In the genomic region with DNA sequence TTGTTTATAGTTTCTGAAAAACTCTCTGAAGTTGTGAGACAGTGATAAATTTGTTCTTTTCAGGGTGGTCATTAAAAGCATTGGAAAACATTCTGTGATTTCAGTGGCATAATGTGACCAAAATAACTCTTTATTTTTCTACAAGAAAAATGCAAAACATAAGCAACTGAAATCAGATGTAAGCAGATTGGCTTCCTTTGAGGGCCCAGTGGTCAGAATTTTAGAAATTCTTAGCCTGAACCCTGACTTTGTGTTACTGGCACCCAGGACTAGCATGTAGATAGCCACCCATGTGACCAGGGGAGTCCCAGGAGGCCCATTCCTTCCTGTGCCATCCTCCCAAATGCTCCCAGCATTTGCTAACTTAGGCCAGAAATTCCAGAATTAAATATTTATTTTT, we compare ENCODE assay signal across 19 cellular contexts.
DNase-seq lines count a peak whose midpoint lies in the region; ATAC-seq, FAIRE-seq and TF ChIP-seq lines count a peak whose summit lies in the region.
"Had no signal": no experiment of that assay in that cellular context is flagged by ENCODE, and none has a peak within 500 bp of the region (broad histone marks: within the 10 kb centered on the region; RNA-seq: fewer than 3 reads in every experiment).

No MANE protein-coding gene starts in this region.

- DNase-seq in activated CD4-positive, alpha-beta T cell treated with anti-CD3 and anti-CD28 coated beads, Interleukin-2, amount 10 ng/mL, durations not matched to agents 7 days and 5 days, result no peak
- no peak for DNase-seq in activated CD4-positive, alpha-beta T cell treated with anti-CD3 and anti-CD28 coated beads, Interleukin-2, amount 50 U/mL, for 48 hours
- DNase-seq in fibroblast of villous mesenchyme (ENCODE audit: low read depth) (peak; percentile 78), suprapubic skin (ENCODE audit: low spot score in 2 of 2) (no peak), frontal cortex (ENCODE audit: low spot score in 2 of 2) (no peak)
- DNase-seq: activated CD8-positive, alpha-beta memory T cell treated with anti-CD3 and anti-CD28 coated beads for 24 hours; activated gamma-delta T cell; DND-41; naive B cell; NCI-H2081 treated with DMSO at 0.1 percent for 48 hours; NCI-H526 treated with DMSO at 0.1 percent for 48 hours; PC-3 had no signal

- H3K36me3 ChIP-seq in OCI-LY3 (replicated peaks; ENCODE audit: low read depth, low read length) (no peaks in the 10 kb centered on the region), suprapubic skin (no peaks in the 10 kb centered on the region)

- no peak overlapping the region for H2AFZ ChIP-seq in OCI-LY3 (ENCODE audit: low read depth, low read length)

- H3K4me3 Mint-ChIP-seq in activated CD4-positive, alpha-beta T cell treated with anti-CD3 and anti-CD28 coated beads, Interleukin-2, amount 10 ng/mL, durations not matched to agents 7 days and 5 days, result no peak overlapping the region

- peaks cover 44% of the 10 kb centered on the region for H3K36me3 Mint-ChIP-seq in activated CD4-positive, alpha-beta T cell treated with anti-CD3 and anti-CD28 coated beads, Interleukin-2, amount 10 ng/mL, durations not matched to agents 7 days and 5 days (ENCODE audit: low read depth)
- H3K36me3 Mint-ChIP-seq: naive B cell had no signal

- FAIRE-seq in frontal cortex (lab: Jason Lieb, UNC), result no peak
- FAIRE-seq: A549 had no signal

- peak overlapping the region; percentile 75 for H3K27ac ChIP-seq in OCI-LY3 (ENCODE audit: low read length)
- peak overlapping the region; percentile 73 for H3K27ac ChIP-seq in suprapubic skin
- H3K27ac ChIP-seq: A549 had no signal

- POLR2A ChIA-PET in activated CD4-positive, alpha-beta T cell treated with anti-CD3 and anti-CD28 coated beads, Interleukin-2, amount 10 ng/mL, durations not matched to agents 7 days and 5 days (lab: Charles Lee), result no interaction called here

- H3K4me1 ChIP-seq in OCI-LY3 (ENCODE audit: low read length) (peaks cover 32% of the 10 kb centered on the region), suprapubic skin (peaks cover 63% of the 10 kb centered on the region)

- no peak overlapping the region; the same call in 1 of the 2 replicates for H3K9ac ChIP-seq in OCI-LY3 (ENCODE audit: low read length)

- TF ChIP-seq POLR2A in suprapubic skin (IDR thresholded peaks at IDR 0.05), result no peak

- H3K4me1 Mint-ChIP-seq in activated CD4-positive, alpha-beta T cell treated with anti-CD3 and anti-CD28 coated beads, Interleukin-2, amount 10 ng/mL, durations not matched to agents 7 days and 5 days, result peaks cover 72% of the 10 kb centered on the region

- H3K4me3 ChIP-seq in OCI-LY3 (ENCODE audit: low read length) (no peak overlapping the region), fibroblast of villous mesenchyme (ENCODE audit: low read depth, low read length) (no peak overlapping the region), suprapubic skin (no peak overlapping the region)
- H3K4me3 ChIP-seq: A549 had no signal

- H3K9me3 ChIP-seq in OCI-LY3 (ENCODE audit: insufficient read depth, low read length) (no peaks in the 10 kb centered on the region), suprapubic skin (no peaks in the 10 kb centered on the region)

- ATAC-seq in HG02678 (IDR thresholded peaks at IDR 0.05; ENCODE audit: unreplicated experiment) (no peak), GM21717 (IDR thresholded peaks at IDR 0.05; ENCODE audit: unreplicated experiment) (no peak)
- ATAC-seq: A549, left lobe of liver, PC-3, SK-N-SH treated with all-trans-retinoic acid at 6 μM for 48 hours had no signal

- no peaks in the 10 kb centered on the region for H4K20me1 ChIP-seq in OCI-LY3 (ENCODE audit: insufficient read depth, low read length)

- peak overlapping the region; percentile 97 for H3K27ac Mint-ChIP-seq in activated CD4-positive, alpha-beta T cell treated with anti-CD3 and anti-CD28 coated beads, Interleukin-2, amount 10 ng/mL, durations not matched to agents 7 days and 5 days

- peaks cover 22% of the 10 kb centered on the region for H3K79me2 ChIP-seq in OCI-LY3 (ENCODE audit: low read length)

- H3K27me3 Mint-ChIP-seq in activated CD4-positive, alpha-beta T cell treated with anti-CD3 and anti-CD28 coated beads, Interleukin-2, amount 10 ng/mL, durations not matched to agents 7 days and 5 days, result no peaks in the 10 kb centered on the region
- H3K27me3 Mint-ChIP-seq: CD4-positive, alpha-beta memory T cell; naive B cell had no signal

- no peak for TF ChIP-seq EP300 in suprapubic skin (IDR thresholded peaks at IDR 0.05)

- peaks cover 15% of the 10 kb centered on the region for H3K9me3 Mint-ChIP-seq in activated CD4-positive, alpha-beta T cell treated with anti-CD3 and anti-CD28 coated beads, Interleukin-2, amount 10 ng/mL, durations not matched to agents 7 days and 5 days
- H3K9me3 Mint-ChIP-seq: naive B cell had no signal

- TF ChIP-seq CTCF in OCI-LY3 (IDR thresholded peaks at IDR 0.05; ENCODE audit: low read depth, low read length) (no peak), fibroblast of villous mesenchyme (IDR thresholded peaks at IDR 0.05; ENCODE audit: insufficient read depth, low read depth, low read length) (no peak), suprapubic skin (IDR thresholded peaks at IDR 0.05) (no peak)

- H3K27me3 ChIP-seq in OCI-LY3 (ENCODE audit: low read depth, low read length) (no peaks in the 10 kb centered on the region), suprapubic skin (no peaks in the 10 kb centered on the region)

- CTCF ChIA-PET in activated CD4-positive, alpha-beta T cell treated with anti-CD3 and anti-CD28 coated beads, Interleukin-2, amount 10 ng/mL, durations not matched to agents 7 days and 5 days (lab: Charles Lee), result no interaction called here

- peak overlapping the region; percentile 60; the same call in 1 of the 2 replicates for H3K4me2 ChIP-seq in OCI-LY3 (ENCODE audit: low read length)
- H3K4me2 ChIP-seq: A549 had no signal
